ENCODE assay signal across 8 cellular contexts in the genomic region with DNA sequence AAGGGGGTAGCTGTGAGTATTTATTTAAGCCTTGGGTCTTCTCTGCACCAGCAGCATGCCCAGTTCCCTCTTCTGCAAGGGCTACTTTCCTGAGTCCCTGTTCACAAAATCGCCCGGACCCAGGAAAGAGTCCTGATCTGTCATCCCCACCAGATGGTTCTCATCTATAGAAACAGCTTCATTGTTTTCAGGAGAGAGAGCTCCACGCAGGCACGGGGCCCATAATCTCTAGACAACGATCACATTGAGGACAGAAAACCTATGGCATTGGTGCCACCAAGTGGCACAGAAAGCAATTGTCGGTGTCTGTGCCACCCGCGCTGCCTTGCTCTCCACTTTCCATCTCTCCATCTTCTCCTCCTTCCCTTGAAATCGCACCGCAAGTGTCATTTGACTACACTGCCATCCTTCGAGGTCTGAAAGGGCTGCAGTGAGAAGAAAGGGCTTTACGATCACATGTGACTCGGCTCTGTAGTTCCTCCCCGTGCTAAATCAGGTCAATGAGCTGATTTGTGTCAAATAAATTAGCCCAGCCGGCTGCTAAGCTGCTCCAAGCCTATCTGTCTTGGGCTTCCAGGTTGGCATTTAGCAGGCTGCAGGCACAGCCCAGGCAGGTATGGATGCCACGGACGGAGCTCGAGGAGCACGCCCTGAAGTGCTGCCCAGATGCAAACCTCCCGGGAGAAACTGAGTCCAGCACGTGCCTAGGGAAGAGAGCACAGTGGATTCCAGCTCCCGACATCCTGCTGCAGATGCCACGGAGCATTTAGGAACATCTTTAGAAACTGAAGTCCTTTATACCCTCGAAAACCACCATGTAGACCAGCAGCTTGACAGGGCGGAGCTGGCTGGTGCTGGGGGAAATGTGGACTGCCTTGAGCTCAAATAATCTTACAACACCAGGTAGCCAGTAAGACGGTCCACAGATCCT. TPM values are rescaled to one million over a fixed set of nuclear protein-coding genes. Genes with fewer than 3 reads are reported as not detected.
DNase-seq lines count a peak whose midpoint lies in the region; ATAC-seq and TF ChIP-seq lines count a peak whose summit lies in the region.

No MANE protein-coding gene starts in this region.

- intact Hi-C loops in Right ventricle myocardium superior (cut with DNase I) = no loop called here

- peak overlapping the region; percentile 67 for H3K4me3 Mint-ChIP-seq in activated naive CD8-positive, alpha-beta T cell treated with anti-CD3 and anti-CD28 coated beads, Interleukin-2, amount 10 ng/mL, durations not matched to agents 7 days and 5 days

- peaks cover 22% of the 10 kb centered on the region for H3K27me3 Mint-ChIP-seq in activated naive CD8-positive, alpha-beta T cell treated with anti-CD3 and anti-CD28 coated beads, Interleukin-2, amount 10 ng/mL, durations not matched to agents 7 days and 5 days

- H3K9me3 Mint-ChIP-seq in activated naive CD8-positive, alpha-beta T cell treated with anti-CD3 and anti-CD28 coated beads, Interleukin-2, amount 10 ng/mL, durations not matched to agents 7 days and 5 days = no peaks in the 10 kb centered on the region

- H3K36me3 Mint-ChIP-seq in activated naive CD8-positive, alpha-beta T cell treated with anti-CD3 and anti-CD28 coated beads, Interleukin-2, amount 10 ng/mL, durations not matched to agents 7 days and 5 days = peaks cover 5% of the 10 kb centered on the region

- POLR2A ChIA-PET in activated naive CD8-positive, alpha-beta T cell treated with anti-CD3 and anti-CD28 coated beads, Interleukin-2, amount 10 ng/mL, durations not matched to agents 7 days and 5 days (lab: Charles Lee) = interaction anchor here (0.6 to 0.7 kb wide), 2 partner anchors 439 to 725 kb away, joined by 3 to 4 read pairs; no protein-coding TSS in a partner anchor

- peak; percentile 81 for ATAC-seq in activated naive CD8-positive, alpha-beta T cell treated with anti-CD3 and anti-CD28 coated beads, Interleukin-2, amount 10 ng/mL, durations not matched to agents 7 days and 5 days (ENCODE audit: low read depth)
- ATAC-seq in Right ventricle myocardium superior (ENCODE audit: poor library complexity) (peak; percentile 90), HG03025 (IDR thresholded peaks at IDR 0.05; ENCODE audit: low FRiP score, unreplicated experiment) (no peak), GM18858 (IDR thresholded peaks at IDR 0.05; ENCODE audit: unreplicated experiment) (no peak)

- no peak overlapping the region for H3K27ac Mint-ChIP-seq in activated naive CD8-positive, alpha-beta T cell treated with anti-CD3 and anti-CD28 coated beads, Interleukin-2, amount 10 ng/mL, durations not matched to agents 7 days and 5 days

- DNase-seq in GM12865 (ENCODE audit: low read depth) = peak; percentile 43
- peak; percentile 21 for DNase-seq in NCI-H1048 (lab: John Stamatoyannopoulos, UW)
- peak; percentile 82 for DNase-seq in SK-MEL-5 (ENCODE audit: low read depth, low spot score)
- DNase-seq in activated naive CD8-positive, alpha-beta T cell treated with anti-CD3 and anti-CD28 coated beads, Interleukin-2, amount 10 ng/mL, durations not matched to agents 7 days and 5 days = peak; percentile 49
- DNase-seq in Right ventricle myocardium superior = peak; percentile 60
- DNase-seq in renal cortical epithelial cell (ENCODE audit: low read depth) = peak; percentile 20

- peak; percentile 62 for TF ChIP-seq CTCF in GM12865 (IDR thresholded peaks at IDR 0.05; ENCODE audit: insufficient read depth, low read depth, low read length, missing control alignments)

- in situ Hi-C loops in SK-MEL-5 (cut with HindIII; ENCODE audit: low pct_unique_long_range_greater_than_20kb, low sequenced_read_pairs) = no loop called here

- peaks cover 9% of the 10 kb centered on the region for H3K4me1 Mint-ChIP-seq in activated naive CD8-positive, alpha-beta T cell treated with anti-CD3 and anti-CD28 coated beads, Interleukin-2, amount 10 ng/mL, durations not matched to agents 7 days and 5 days

- H3K4me3 ChIP-seq in GM12865 (ENCODE audit: low read depth, low read length) = no peak overlapping the region

RNA-seq across cellular contexts. Expression of gene SPRING1, which starts 28.8 kb away (rescaled TPM):
- 45.4 and 60.6 TPM in 2 replicates for total RNA-seq in SK-MEL-5 (2014; rRNA removed; shearing (Covaris generic))
- 44.7 and 51.4 TPM in 2 replicates for polyA plus RNA-seq in SK-MEL-5 (2015; cell fraction: cytosol; rRNA removed)
- 7.6 and 25.0 TPM in 2 replicates for polyA plus RNA-seq in SK-MEL-5 (2015; cell fraction: nucleus; rRNA removed)
- 10 to 100 TPM; 26.5 to 26.7 TPM for total RNA-seq in activated naive CD8-positive, alpha-beta T cell treated with anti-CD3 and anti-CD28 coated beads, Interleukin-2, amount 10 ng/mL, durations not matched to agents 7 days and 5 days
- 8.0 TPM for total RNA-seq in Right ventricle myocardium superior
- 61.5 and 71.9 TPM in 2 replicates for total RNA-seq in renal cortical epithelial cell

RNA-seq across cellular contexts. Expression of gene RNFT2, which starts 29.0 kb away (rescaled TPM):
- 2.3 and 3.3 TPM in 2 replicates for total RNA-seq in SK-MEL-5 (2014; rRNA removed; shearing (Covaris generic))
- 3.7 and 4.2 TPM in 2 replicates for polyA plus RNA-seq in SK-MEL-5 (2015; cell fraction: cytosol; rRNA removed)
- polyA plus RNA-seq in SK-MEL-5 (2015; cell fraction: nucleus; rRNA removed) = 3.0 and 3.2 TPM in 2 replicates
- 10 to 100 TPM; 10.8 to 11.4 TPM for total RNA-seq in activated naive CD8-positive, alpha-beta T cell treated with anti-CD3 and anti-CD28 coated beads, Interleukin-2, amount 10 ng/mL, durations not matched to agents 7 days and 5 days
- total RNA-seq in Right ventricle myocardium superior (0.62 TPM), renal cortical epithelial cell (2.3 and 5.6 TPM in 2 replicates)

Comparison
In these comparisons a context has a peak if more than half of its experiments do, and no peak if none do; other contexts are left out.
1. DNase-seq: peak in every context shown above with its lines; median percentile 82 in SK-MEL-5; 60 in Right ventricle myocardium superior; 49 in activated naive CD8-positive, alpha-beta T cell treated with anti-CD3 and anti-CD28 coated beads, Interleukin-2, amount 10 ng/mL, durations not matched to agents 7 days and 5 days; 43 in GM12865; 21 in NCI-H1048; 20 in renal cortical epithelial cell.
2. ATAC-seq: peak in activated naive CD8-positive, alpha-beta T cell treated with anti-CD3 and anti-CD28 coated beads, Interleukin-2, amount 10 ng/mL, durations not matched to agents 7 days and 5 days (single experiment) and Right ventricle myocardium superior (single experiment); none in HG03025 (single experiment) and GM18858 (single experiment).